ENCODE assay signal across 1 cellular context in the genomic region with DNA sequence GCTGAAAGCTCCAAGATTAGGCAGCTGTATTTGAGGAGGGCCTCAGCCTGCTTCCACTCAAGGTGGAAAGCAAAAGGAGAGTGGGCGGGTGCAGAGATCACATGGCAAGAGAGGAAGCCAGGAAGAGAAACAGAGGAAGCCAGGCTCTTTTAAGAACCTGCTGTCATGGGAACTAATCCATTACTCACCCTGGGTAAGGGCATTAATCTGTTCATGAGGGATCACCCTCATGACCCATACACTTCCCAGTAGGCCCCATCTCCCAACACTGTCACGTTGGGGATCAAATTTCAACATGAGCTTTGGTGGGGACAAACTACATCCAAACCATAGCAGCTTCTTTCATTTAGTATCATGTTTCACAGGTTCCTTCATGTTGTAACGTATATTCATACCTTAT.
A peak's percentile ranks its signal among the peaks of the same experiment; 100 is the strongest.
TF ChIP-seq lines count a peak whose summit lies in the region.

No MANE protein-coding gene starts in this region.

TF ChIP-seq in HepG2, 621 proteins besides CTCF, POLR2A, EP300 and RAD21:
- TF ChIP-seq ZMYM2 (CRISPR knock-in tag; IDR thresholded peaks at IDR 0.05), result no peak
- TF ChIP-seq SIX1 (CRISPR knock-in tag; IDR thresholded peaks at IDR 0.05; ENCODE audit: borderline replicate concordance), result peak; percentile 39; the same call in 1 of the 2 replicates
